Comparison of ENCODE assay signal across 26 cellular contexts in the genomic region with DNA sequence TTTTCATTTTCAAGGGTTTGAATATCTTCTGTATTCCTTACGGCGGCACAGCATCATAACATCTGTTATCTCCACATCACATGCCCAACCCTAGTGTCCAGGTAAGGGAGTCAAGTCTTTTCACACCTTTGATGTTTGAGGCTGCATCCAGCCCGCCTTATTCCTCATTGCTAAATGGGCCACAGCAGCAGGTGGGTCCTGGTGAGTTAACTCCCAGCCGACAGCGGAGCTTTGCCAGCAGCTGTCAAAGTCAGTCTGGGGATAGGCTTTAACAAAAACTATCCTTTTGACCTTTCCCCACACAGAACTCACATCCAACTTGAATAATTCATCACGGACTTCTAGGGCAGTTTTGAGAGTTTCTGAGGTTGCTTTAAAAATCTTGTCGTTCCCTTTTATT.
"Had no signal": no experiment of that assay in that cellular context is flagged by ENCODE, and none has a peak within 500 bp of the region (broad histone marks: within the 10 kb centered on the region; RNA-seq: fewer than 3 reads in every experiment).

No MANE protein-coding gene starts in this region.

- H3K27me3 ChIP-seq: esophagus squamous epithelium, right lobe of liver, spleen, testis, tibial nerve, upper lobe of right lung had no signal

- DNase-seq: effector memory CD8-positive, alpha-beta T cell; esophagus squamous epithelium; foreskin keratinocyte; immature natural killer cell; left ventricle myocardium inferior; lower lobe of right lung; midbrain; naive B cell; nephron progenitor cell; psoas muscle; retina; right lobe of liver; spleen; stimulated activated CD4-positive, alpha-beta T cell treated with anti-CD3 and anti-CD28 coated beads, Interleukin-15, amount 100 ng/mL, for 24 hours; stimulated activated CD4-positive, alpha-beta T cell treated with anti-CD3 and anti-CD28 coated beads, Interleukin-1b, Interleukin-23, amount 100 ng/mL, for 48 hours; stimulated activated CD4-positive, alpha-beta T cell treated with anti-CD3 and anti-CD28 coated beads, Interleukin-4, amount 100 ng/mL, for 24 hours; stimulated activated naive B cell treated with anti-CD40 and anti-IgM and Interleukin-4, amounts not matched to agents 10 μg/mL and 1 μg/mL and 100 μg/mL, for 72 hours; stimulated activated naive CD8-positive, alpha-beta T cell treated with anti-CD3 and anti-CD28 coated beads, Interleukin-15, amount 100 ng/mL, for 72 hours; testis; upper lobe of right lung had no signal

- H3K36me3 Mint-ChIP-seq: immature natural killer cell; naive B cell; stimulated activated naive B cell treated with anti-CD40 and anti-IgM and Interleukin-4, amounts not matched to agents 10 μg/mL and 1 μg/mL and 100 μg/mL, for 72 hours had no signal

- H3K27ac Mint-ChIP-seq: dendritic cell treated with granulocyte-macrophage colony-stimulating factor and Interleukin-4, amounts not matched to agents 40 ng/mL and 50 ng/mL, for 4 days; effector memory CD8-positive, alpha-beta T cell; immature natural killer cell; memory B cell; nephron progenitor cell; stimulated activated naive B cell treated with anti-CD40 and anti-IgM and Interleukin-4, amounts not matched to agents 10 μg/mL and 1 μg/mL and 100 μg/mL, for 72 hours; stimulated activated naive CD8-positive, alpha-beta T cell treated with anti-CD3 and anti-CD28 coated beads, Interleukin-15, amount 100 ng/mL, for 72 hours had no signal

- H3K4me1 ChIP-seq: esophagus squamous epithelium, foreskin keratinocyte, lower lobe of right lung, parathyroid adenoma, psoas muscle, right lobe of liver, testis, tibial nerve, upper lobe of right lung had no signal

- H3K9ac ChIP-seq: parathyroid adenoma had no signal

- FAIRE-seq: colon, keratinocyte had no signal

- H3K36me3 ChIP-seq: esophagus squamous epithelium, left ventricle myocardium inferior, lower lobe of right lung, right lobe of liver, spleen, tibial nerve, upper lobe of right lung had no signal

- H3K27ac ChIP-seq: esophagus squamous epithelium, foreskin keratinocyte, left ventricle myocardium inferior, lower lobe of right lung, parathyroid adenoma, psoas muscle, right lobe of liver, spleen, testis, tibial nerve, upper lobe of right lung had no signal

- ATAC-seq: effector memory CD8-positive, alpha-beta T cell; foreskin keratinocyte; lower lobe of right lung; right lobe of liver; stimulated activated naive B cell treated with anti-CD40 and anti-IgM and Interleukin-4, amounts not matched to agents 10 μg/mL and 1 μg/mL and 100 μg/mL, for 72 hours; stimulated activated naive CD8-positive, alpha-beta T cell treated with anti-CD3 and anti-CD28 coated beads, Interleukin-15, amount 100 ng/mL, for 72 hours; upper lobe of right lung had no signal

- H3K4me3 Mint-ChIP-seq: dendritic cell treated with granulocyte-macrophage colony-stimulating factor and Interleukin-4, amounts not matched to agents 40 ng/mL and 50 ng/mL, for 4 days; effector memory CD8-positive, alpha-beta T cell; immature natural killer cell; memory B cell; naive B cell; nephron progenitor cell; stimulated activated naive B cell treated with anti-CD40 and anti-IgM and Interleukin-4, amounts not matched to agents 10 μg/mL and 1 μg/mL and 100 μg/mL, for 72 hours; stimulated activated naive CD8-positive, alpha-beta T cell treated with anti-CD3 and anti-CD28 coated beads, Interleukin-15, amount 100 ng/mL, for 72 hours had no signal

- H3K27me3 Mint-ChIP-seq: dendritic cell treated with granulocyte-macrophage colony-stimulating factor and Interleukin-4, amounts not matched to agents 40 ng/mL and 50 ng/mL, for 4 days; memory B cell; naive B cell; stimulated activated naive B cell treated with anti-CD40 and anti-IgM and Interleukin-4, amounts not matched to agents 10 μg/mL and 1 μg/mL and 100 μg/mL, for 72 hours had no signal

- H3K4me1 Mint-ChIP-seq: immature natural killer cell had no signal

- H3K9me3 ChIP-seq: esophagus squamous epithelium, left ventricle myocardium inferior, lower lobe of right lung, psoas muscle, right lobe of liver, spleen, testis, tibial nerve, upper lobe of right lung had no signal

- H3K9me3 Mint-ChIP-seq: dendritic cell treated with granulocyte-macrophage colony-stimulating factor and Interleukin-4, amounts not matched to agents 40 ng/mL and 50 ng/mL, for 4 days; effector memory CD8-positive, alpha-beta T cell; immature natural killer cell; memory B cell; nephron progenitor cell; stimulated activated naive CD8-positive, alpha-beta T cell treated with anti-CD3 and anti-CD28 coated beads, Interleukin-15, amount 100 ng/mL, for 72 hours had no signal

- H3K4me3 ChIP-seq: esophagus squamous epithelium, left ventricle myocardium inferior, lower lobe of right lung, psoas muscle, right lobe of liver, spleen, testis, tibial nerve, upper lobe of right lung had no signal
